ENCODE assay signal across 1 cellular context in the genomic region with DNA sequence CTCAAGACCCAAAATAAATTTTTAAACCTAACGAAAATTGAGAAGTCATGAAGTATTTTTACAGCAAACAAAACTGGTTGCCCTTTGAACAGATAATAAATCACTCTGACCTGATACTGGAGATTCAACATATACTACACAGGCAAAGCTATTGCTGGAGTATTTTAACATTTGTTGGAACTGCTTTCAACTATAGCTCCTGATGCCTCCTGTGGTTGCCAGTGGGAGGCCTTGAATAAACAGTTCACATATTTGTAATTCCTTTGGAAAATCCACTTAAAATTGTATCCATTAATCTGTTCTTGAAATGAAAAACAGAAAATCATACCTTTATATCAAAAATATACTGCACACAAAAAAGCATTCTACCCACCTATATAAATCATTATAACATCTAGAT.
TF ChIP-seq lines count a peak whose summit lies in the region.

No MANE protein-coding gene starts in this region.

TF ChIP-seq in GM23338, 12 proteins besides CTCF, POLR2A, EP300 and RAD21 (continued from another document):
- TF ChIP-seq, protein P1, sequence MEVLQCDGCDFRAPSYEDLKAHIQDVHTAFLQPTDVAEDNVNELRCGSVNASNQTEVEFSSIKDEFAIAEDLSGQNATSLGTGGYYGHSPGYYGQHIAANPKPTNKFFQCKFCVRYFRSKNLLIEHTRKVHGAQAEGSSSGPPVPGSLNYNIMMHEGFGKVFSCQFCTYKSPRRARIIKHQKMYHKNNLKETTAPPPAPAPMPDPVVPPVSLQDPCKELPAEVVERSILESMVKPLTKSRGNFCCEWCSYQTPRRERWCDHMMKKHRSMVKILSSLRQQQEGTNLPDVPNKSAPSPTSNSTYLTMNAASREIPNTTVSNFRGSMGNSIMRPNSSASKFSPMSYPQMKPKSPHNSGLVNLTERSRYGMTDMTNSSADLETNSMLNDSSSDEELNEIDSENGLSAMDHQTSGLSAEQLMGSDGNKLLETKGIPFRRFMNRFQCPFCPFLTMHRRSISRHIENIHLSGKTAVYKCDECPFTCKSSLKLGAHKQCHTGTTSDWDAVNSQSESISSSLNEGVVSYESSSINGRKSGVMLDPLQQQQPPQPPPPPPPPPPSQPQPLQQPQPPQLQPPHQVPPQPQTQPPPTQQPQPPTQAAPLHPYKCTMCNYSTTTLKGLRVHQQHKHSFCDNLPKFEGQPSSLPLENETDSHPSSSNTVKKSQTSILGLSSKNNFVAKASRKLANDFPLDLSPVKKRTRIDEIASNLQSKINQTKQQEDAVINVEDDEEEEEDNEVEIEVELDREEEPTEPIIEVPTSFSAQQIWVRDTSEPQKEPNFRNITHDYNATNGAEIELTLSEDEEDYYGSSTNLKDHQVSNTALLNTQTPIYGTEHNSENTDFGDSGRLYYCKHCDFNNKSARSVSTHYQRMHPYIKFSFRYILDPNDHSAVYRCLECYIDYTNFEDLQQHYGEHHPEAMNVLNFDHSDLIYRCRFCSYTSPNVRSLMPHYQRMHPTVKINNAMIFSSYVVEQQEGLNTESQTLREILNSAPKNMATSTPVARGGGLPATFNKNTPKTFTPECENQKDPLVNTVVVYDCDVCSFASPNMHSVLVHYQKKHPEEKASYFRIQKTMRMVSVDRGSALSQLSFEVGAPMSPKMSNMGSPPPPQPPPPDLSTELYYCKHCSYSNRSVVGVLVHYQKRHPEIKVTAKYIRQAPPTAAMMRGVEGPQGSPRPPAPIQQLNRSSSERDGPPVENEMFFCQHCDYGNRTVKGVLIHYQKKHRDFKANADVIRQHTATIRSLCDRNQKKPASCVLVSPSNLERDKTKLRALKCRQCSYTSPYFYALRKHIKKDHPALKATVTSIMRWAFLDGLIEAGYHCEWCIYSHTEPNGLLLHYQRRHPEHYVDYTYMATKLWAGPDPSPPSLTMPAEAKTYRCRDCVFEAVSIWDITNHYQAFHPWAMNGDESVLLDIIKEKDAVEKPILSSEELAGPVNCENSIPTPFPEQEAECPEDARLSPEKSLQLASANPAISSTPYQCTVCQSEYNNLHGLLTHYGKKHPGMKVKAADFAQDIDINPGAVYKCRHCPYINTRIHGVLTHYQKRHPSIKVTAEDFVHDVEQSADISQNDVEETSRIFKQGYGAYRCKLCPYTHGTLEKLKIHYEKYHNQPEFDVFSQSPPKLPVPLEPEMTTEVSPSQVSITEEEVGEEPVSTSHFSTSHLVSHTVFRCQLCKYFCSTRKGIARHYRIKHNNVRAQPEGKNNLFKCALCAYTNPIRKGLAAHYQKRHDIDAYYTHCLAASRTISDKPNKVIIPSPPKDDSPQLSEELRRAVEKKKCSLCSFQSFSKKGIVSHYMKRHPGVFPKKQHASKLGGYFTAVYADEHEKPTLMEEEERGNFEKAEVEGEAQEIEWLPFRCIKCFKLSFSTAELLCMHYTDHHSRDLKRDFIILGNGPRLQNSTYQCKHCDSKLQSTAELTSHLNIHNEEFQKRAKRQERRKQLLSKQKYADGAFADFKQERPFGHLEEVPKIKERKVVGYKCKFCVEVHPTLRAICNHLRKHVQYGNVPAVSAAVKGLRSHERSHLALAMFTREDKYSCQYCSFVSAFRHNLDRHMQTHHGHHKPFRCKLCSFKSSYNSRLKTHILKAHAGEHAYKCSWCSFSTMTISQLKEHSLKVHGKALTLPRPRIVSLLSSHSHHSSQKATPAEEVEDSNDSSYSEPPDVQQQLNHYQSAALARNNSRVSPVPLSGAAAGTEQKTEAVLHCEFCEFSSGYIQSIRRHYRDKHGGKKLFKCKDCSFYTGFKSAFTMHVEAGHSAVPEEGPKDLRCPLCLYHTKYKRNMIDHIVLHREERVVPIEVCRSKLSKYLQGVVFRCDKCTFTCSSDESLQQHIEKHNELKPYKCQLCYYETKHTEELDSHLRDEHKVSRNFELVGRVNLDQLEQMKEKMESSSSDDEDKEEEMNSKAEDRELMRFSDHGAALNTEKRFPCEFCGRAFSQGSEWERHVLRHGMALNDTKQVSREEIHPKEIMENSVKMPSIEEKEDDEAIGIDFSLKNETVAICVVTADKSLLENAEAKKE (CRISPR knock-in tag; IDR thresholded peaks at IDR 0.05): no peak
- TF ChIP-seq EZH2phosphoT487 (IDR thresholded peaks at IDR 0.05; ENCODE audit: unreplicated experiment) (no peak), NANOG (IDR thresholded peaks at IDR 0.05; ENCODE audit: borderline replicate concordance) (no peak), POLR2AphosphoS5 (IDR thresholded peaks at IDR 0.05; ENCODE audit: low read depth) (no peak), ZNF114 (CRISPR knock-in tag; IDR thresholded peaks at IDR 0.05) (no peak), STAT1 (IDR thresholded peaks at IDR 0.05; ENCODE audit: unreplicated experiment) (no peak)
